13 cellular contexts compared by ENCODE assay signal in genomic region chr3:87006844-87007439, GRCh38. TPM values are rescaled to one million over a fixed set of nuclear protein-coding genes. Genes with fewer than 3 reads are reported as not detected.
A peak's percentile ranks its signal among the peaks of the same experiment; 100 is the strongest.
DNase-seq lines count a peak whose midpoint lies in the region; ATAC-seq, FAIRE-seq and TF ChIP-seq lines count a peak whose summit lies in the region.
"Had no signal": no experiment of that assay in that cellular context is flagged by ENCODE, and none has a peak within 500 bp of the region (broad histone marks: within the 10 kb centered on the region; RNA-seq: fewer than 3 reads in every experiment).

No MANE protein-coding gene starts in this region.

- CTCF ChIA-PET in A549 (lab: Yijun Ruan, JAX): interaction anchor here (0.6 to 2.4 kb wide), 12 partner anchors 9 to 235 kb away, joined by 3 to 15 read pairs (median 4); partner anchors contain the start of gene VGLL3

- POLR2A ChIA-PET in A549 (lab: Yijun Ruan, JAX): no interaction called here

- no peaks in the 10 kb centered on the region for H3K27me3 ChIP-seq in sigmoid colon

- TF ChIP-seq RAD21 in A549 (conservative IDR thresholded peaks at IDR 0.05 in 1 of 2, IDR thresholded peaks at IDR 0.05 in 1 of 2): peak; percentile 65 to 67

- H3K4me3 ChIP-seq in A549 (no peak overlapping the region), GM12864 (ENCODE audit: low read depth, low read length) (no peak overlapping the region), fibroblast of villous mesenchyme (ENCODE audit: low read depth, low read length) (no peak overlapping the region), sigmoid colon (no peak overlapping the region)
- H3K4me3 ChIP-seq: lung had no signal

- peak in 1 of 2 experiments; percentile 52 for DNase-seq in A549 (ENCODE audit: low read depth in 1 of 2, low spot score in 1 of 2)
- DNase-seq in GM12864 (ENCODE audit: low read depth): no peak
- DNase-seq in SK-MEL-5 (ENCODE audit: low read depth, low spot score): peak; percentile 50
- DNase-seq in fibroblast of villous mesenchyme (ENCODE audit: low read depth): peak; percentile 51
- DNase-seq in sigmoid colon: no peak
- DNase-seq in NCI-H524 treated with DMSO at 0.1 percent for 48 hours (lab: John Stamatoyannopoulos, UW): no peak
- DNase-seq: activated CD4-positive, alpha-beta T cell treated with anti-CD3 and anti-CD28 coated beads for 4 hours; activated naive CD8-positive, alpha-beta T cell treated with anti-CD3 and anti-CD28 coated beads, Interleukin-2, amount 10 ng/mL, durations not matched to agents 7 days and 5 days; CD8-positive, alpha-beta T cell; retina had no signal

- no peaks in the 10 kb centered on the region for H3K4me1 ChIP-seq in A549
- H3K4me1 ChIP-seq in sigmoid colon: no peaks in the 10 kb centered on the region

- TF ChIP-seq EP300 in A549 (IDR thresholded peaks at IDR 0.05): no peak
- no peak for TF ChIP-seq EP300 in sigmoid colon (IDR thresholded peaks at IDR 0.05)

- 50% methylated on average over 4 of the region's 4 CpGs for WGBS in A549 (ENCODE audit: missing lambda C conversion rate)
- WGBS in sigmoid colon, 2 donors: 59 to 68% methylated on average over 4 of the region's 4 CpGs

- intact Hi-C loops in sigmoid colon (cut with DNase I): no loop called here

- ATAC-seq in A549: peak in 1 of 2 experiments; percentile 53; a peak in 1 of 6 replicates
- ATAC-seq in GM19452 (IDR thresholded peaks at IDR 0.05; ENCODE audit: unreplicated experiment): no peak
- ATAC-seq in HG03039 (IDR thresholded peaks at IDR 0.05; ENCODE audit: unreplicated experiment): no peak
- ATAC-seq: CD8-positive, alpha-beta T cell had no signal

- H3K9me3 ChIP-seq in A549: no peaks in the 10 kb centered on the region
- no peaks in the 10 kb centered on the region for H3K9me3 ChIP-seq in sigmoid colon

- in situ Hi-C loops in SK-MEL-5 (cut with HindIII; ENCODE audit: low pct_unique_long_range_greater_than_20kb, low sequenced_read_pairs): no loop called here

- FAIRE-seq in A549 (lab: Jason Lieb, UNC): no peak

- no peaks in the 10 kb centered on the region for H3K36me3 ChIP-seq in sigmoid colon

- H3K27ac ChIP-seq in A549 (no peak overlapping the region), sigmoid colon (no peak overlapping the region)

- H3K4me2 ChIP-seq in A549: no peak overlapping the region

- no peak for TF ChIP-seq POLR2A in A549 (IDR thresholded peaks at IDR 0.05; ENCODE audit: low read length)
- no peak for TF ChIP-seq POLR2A in sigmoid colon (IDR thresholded peaks at IDR 0.05)

- TF ChIP-seq CTCF in A549 (IDR thresholded peaks at IDR 0.05) (peak; percentile 60), GM12864 (IDR thresholded peaks at IDR 0.05; ENCODE audit: low read depth, low read length, missing control alignments) (peak; percentile 8), fibroblast of villous mesenchyme (IDR thresholded peaks at IDR 0.05; ENCODE audit: insufficient read depth, low read depth, low read length) (peak; percentile 56), sigmoid colon (IDR thresholded peaks at IDR 0.05) (no peak)

TF ChIP-seq in A549, 52 proteins besides CTCF, POLR2A, EP300 and RAD21:
- TF ChIP-seq RFX5 (IDR thresholded peaks at IDR 0.05) (no peak), TFCP2L1 (CRISPR knock-in tag; IDR thresholded peaks at IDR 0.05) (no peak), HMGXB4 (CRISPR knock-in tag; IDR thresholded peaks at IDR 0.05; ENCODE audit: borderline replicate concordance) (no peak), BHLHE40 (IDR thresholded peaks at IDR 0.05; ENCODE audit: low read depth, low read length) (no peak), HOXA7 (CRISPR knock-in tag; IDR thresholded peaks at IDR 0.05) (no peak), SMC3 (IDR thresholded peaks at IDR 0.05) (peak; percentile 68), EHF (CRISPR knock-in tag; IDR thresholded peaks at IDR 0.05) (no peak)

RNA-seq across cellular contexts. Expression of gene VGLL3, which starts 16.0 kb away (rescaled TPM):
- polyA plus RNA-seq in A549 (2011; rRNA removed) (12.9 and 13.0 TPM in 2 replicates), A549 (2017; fragmentation: RNase III; extraction: RNeasy Plus Mini Kit Qiagen cat#74134 plus additional on column Dnase treatment) (3.3 to 4.9 TPM (median 4.3 TPM) in 3 replicates), sigmoid colon (1 to 10 TPM in 2 of 3 donors, under 1 TPM in 1; 0.23 to 4.8 (median 1.4) TPM)
- 7.3 and 9.5 TPM in 2 replicates for polyA plus RNA-seq in A549 (2012; cell fraction: cytosol; rRNA removed)
- polyA plus RNA-seq in A549 (2012; cell fraction: nucleus; rRNA removed): 9.5 and 12.0 TPM in 2 replicates
- polyA minus RNA-seq in A549 (2011; rRNA and poly(A)+ RNA removed): 41.0 and 47.4 TPM in 2 replicates
- 0.05 and 0.08 TPM in 2 replicates for total RNA-seq in SK-MEL-5 (2014; rRNA removed; shearing (Covaris generic))
- polyA plus RNA-seq in SK-MEL-5 (2015; cell fraction: cytosol; rRNA removed): 0.02 and 0.11 TPM in 2 replicates
- polyA plus RNA-seq in SK-MEL-5 (2015; cell fraction: nucleus; rRNA removed): 0.28 TPM in 1 of 2 replicates, not detected in the other
- total RNA-seq in fibroblast of villous mesenchyme (102 and 223 TPM in 2 replicates), sigmoid colon (10 to 100 TPM; 24.0 to 35.0 (median 31.6) TPM)
- total RNA-seq: activated naive CD8-positive, alpha-beta T cell treated with anti-CD3 and anti-CD28 coated beads, Interleukin-2, amount 10 ng/mL, durations not matched to agents 7 days and 5 days; CD8-positive, alpha-beta T cell had no signal

Comparison
In these comparisons a context has a peak if more than half of its experiments do, and no peak if none do; other contexts are left out.
1. DNase-seq: peak in SK-MEL-5 (single experiment) and fibroblast of villous mesenchyme (single experiment); none in GM12864 (single experiment), sigmoid colon (single experiment) and NCI-H524 treated with DMSO at 0.1 percent for 48 hours (single experiment).
2. CTCF ChIP-seq: peak in A549 (single experiment), GM12864 (single experiment) and fibroblast of villous mesenchyme (single experiment); none in sigmoid colon (0 of 4).
3. RNA of gene VGLL3, which starts 16.0 kb away (total RNA-seq): 102 to 223 TPM in fibroblast of villous mesenchyme and 24.0 to 35.0 TPM in sigmoid colon; 0.05 to 0.08 TPM in SK-MEL-5; every median in the first group is over 10 times any median in the second.